11 cellular contexts compared by ENCODE assay signal in the genomic region with DNA sequence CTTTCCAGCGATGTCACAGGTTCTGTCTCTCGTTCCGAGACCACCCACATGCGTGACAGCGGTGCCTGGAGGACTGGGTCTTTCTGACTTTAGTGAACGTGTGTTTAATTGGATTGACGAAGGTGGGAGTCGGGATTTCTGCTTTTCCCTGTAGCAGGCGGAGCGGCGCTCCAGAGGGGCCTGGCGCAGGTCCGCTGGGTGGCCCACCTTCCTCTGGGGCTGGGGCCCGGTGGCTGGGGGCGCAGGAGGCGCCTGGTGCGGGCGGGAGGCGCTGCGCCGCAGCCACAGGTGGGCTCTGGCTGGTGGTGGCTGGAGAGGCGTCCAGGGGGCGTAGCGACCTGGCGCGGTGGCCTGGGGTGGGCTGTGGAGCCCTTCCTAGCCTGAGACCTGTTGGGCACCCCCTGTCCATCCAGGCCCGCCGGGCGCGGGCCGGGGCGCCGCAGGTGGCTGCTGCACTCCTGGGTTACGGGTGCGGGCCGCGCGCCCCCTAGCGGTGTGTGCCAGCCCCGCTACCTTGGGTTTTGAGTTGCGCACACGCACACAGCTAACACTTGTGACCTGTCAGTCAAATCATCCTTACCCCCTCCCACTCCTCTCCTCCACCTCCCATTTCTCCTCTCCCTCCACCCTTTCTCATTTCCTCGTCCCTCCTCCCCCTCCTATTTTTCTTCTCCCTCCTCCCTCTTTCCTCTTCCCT. TPM values are rescaled to one million over a fixed set of nuclear protein-coding genes. Genes with fewer than 3 reads are reported as not detected.
DNase-seq lines count a peak whose midpoint lies in the region; ATAC-seq, FAIRE-seq and TF ChIP-seq lines count a peak whose summit lies in the region.
"Had no signal": no experiment of that assay in that cellular context is flagged by ENCODE, and none has a peak within 500 bp of the region (broad histone marks: within the 10 kb centered on the region; RNA-seq: fewer than 3 reads in every experiment).

No MANE protein-coding gene starts in this region.

- H3K4me2 ChIP-seq in mammary epithelial cell (ENCODE audit: insufficient read depth, low read depth, low read length) (peak overlapping the region; percentile 56), HepG2 (ENCODE audit: low read depth, low read length) (no peak overlapping the region)
- H3K4me2 ChIP-seq: BLaER1 treated with 17β-estradiol and CSF1 and Interleukin-3, amounts not matched to agents 10 nM and 100 nM had no signal

- H2AFZ ChIP-seq in mammary epithelial cell (ENCODE audit: low read depth, low read length) (no peak overlapping the region), HepG2 (ENCODE audit: low read length) (no peak overlapping the region)

- H3K27ac ChIP-seq in mammary epithelial cell (ENCODE audit: insufficient read depth, low read depth, low read length) (no peak overlapping the region), HepG2 (ENCODE audit: extremely low read length, insufficient read depth, low read length) (no peak overlapping the region), upper lobe of right lung (no peak overlapping the region), transverse colon (no peak overlapping the region)
- H3K27ac ChIP-seq: BLaER1 treated with 17β-estradiol and CSF1 and Interleukin-3, amounts not matched to agents 10 nM and 100 nM had no signal

- no peak for DNase-seq in activated CD8-positive, alpha-beta T cell treated with anti-CD3 and anti-CD28 coated beads for 36 hours
- no peak for DNase-seq in activated CD8-positive, alpha-beta T cell treated with anti-CD3 and anti-CD28 coated beads, Interleukin-2, amount 10 ng/mL, durations not matched to agents 7 days and 5 days
- peak; percentile 20 for DNase-seq in mammary epithelial cell
- no peak for DNase-seq in HepG2 (ENCODE audit: low spot score)
- no peak for DNase-seq in upper lobe of right lung
- DNase-seq in Calu3, result no peak
- no peak for DNase-seq in transverse colon
- DNase-seq: activated T-cell treated with anti-CD3 and anti-CD28 coated beads, Interleukin-2, amount 50 U/mL, for 48 hours had no signal

- TF ChIP-seq EP300 in HepG2 (IDR thresholded peaks at IDR 0.05; ENCODE audit: low read depth in 2 of 2, low read length in 2 of 2) (no peak), HepG2 (CRISPR knock-in tag; IDR thresholded peaks at IDR 0.05; ENCODE audit: borderline replicate concordance) (no peak), transverse colon (IDR thresholded peaks at IDR 0.05; ENCODE audit: low read depth) (no peak)

- H3K36me3 ChIP-seq in mammary epithelial cell (ENCODE audit: insufficient read depth, low read length) (no peaks in the 10 kb centered on the region), HepG2 (replicated peaks in 1 of 2; ENCODE audit: control insufficient read depth in 1 of 2, insufficient read depth in 2 of 2, low read length in 2 of 2) (no peaks in the 10 kb centered on the region), upper lobe of right lung (no peaks in the 10 kb centered on the region), transverse colon (no peaks in the 10 kb centered on the region)
- H3K36me3 ChIP-seq: BLaER1 treated with 17β-estradiol and CSF1 and Interleukin-3, amounts not matched to agents 10 nM and 100 nM had no signal

- no peak overlapping the region for H3K4me3 Mint-ChIP-seq in activated CD8-positive, alpha-beta T cell treated with anti-CD3 and anti-CD28 coated beads for 36 hours
- no peak overlapping the region for H3K4me3 Mint-ChIP-seq in activated CD8-positive, alpha-beta T cell treated with anti-CD3 and anti-CD28 coated beads, Interleukin-2, amount 10 ng/mL, durations not matched to agents 7 days and 5 days
- H3K4me3 Mint-ChIP-seq in Calu3 (ENCODE audit: low read depth, unreplicated experiment), result no peak overlapping the region

- H3K4me1 ChIP-seq in mammary epithelial cell (ENCODE audit: insufficient read depth, low read length), result no peaks in the 10 kb centered on the region
- peaks cover 46% of the 10 kb centered on the region for H3K4me1 ChIP-seq in HepG2 (ENCODE audit: insufficient read depth, low read length)
- H3K4me1 ChIP-seq in upper lobe of right lung, result no peaks in the 10 kb centered on the region
- no peaks in the 10 kb centered on the region for H3K4me1 ChIP-seq in transverse colon

- BruUV-seq in mammary epithelial cell (replicated peaks; lab: Mats Ljungman, UMichigan), result no TSS peak
- no TSS peak for BruUV-seq in HepG2 (replicated peaks; lab: Mats Ljungman, UMichigan)
- no TSS peak for BruUV-seq in Calu3 (replicated peaks; lab: Mats Ljungman, UMichigan)

- 60% methylated on average over 3 of the region's 43 CpGs for WGBS in mammary epithelial cell (ENCODE audit: low coverage, missing lambda C conversion rate)
- WGBS in HepG2 (ENCODE audit: low lambda C conversion rate), result 97% methylated on average over 31 of the region's 43 CpGs
- 73% methylated on average over 36 of the region's 43 CpGs; no CpG with 5 or more reads in 1 of the 2 donors for WGBS in transverse colon (ENCODE audit: low coverage in 1 of 2), 2 donors

- TF ChIP-seq CTCF in activated CD8-positive, alpha-beta T cell treated with anti-CD3 and anti-CD28 coated beads for 36 hours (IDR thresholded peaks at IDR 0.05), result peak; percentile 27
- TF ChIP-seq CTCF in mammary epithelial cell (conservative IDR thresholded peaks at IDR 0.05 in 1 of 2, IDR thresholded peaks at IDR 0.05 in 1 of 2; ENCODE audit: extremely low read depth in 1 of 2, insufficient read depth in 1 of 2, low read depth in 1 of 2, low read length in 2 of 2) (peak; percentile 46 to 69), HepG2 (CRISPR knock-in tag; IDR thresholded peaks at IDR 0.05) (no peak), upper lobe of right lung (IDR thresholded peaks at IDR 0.05) (peak; percentile 36), Calu3 (IDR thresholded peaks at IDR 0.05; ENCODE audit: unreplicated experiment) (no peak), transverse colon (IDR thresholded peaks at IDR 0.05) (peak in 1 of 5 experiments; percentile 12)

- H3K9ac ChIP-seq in mammary epithelial cell (ENCODE audit: insufficient read depth, low read length) (no peak overlapping the region), HepG2 (ENCODE audit: insufficient read depth, low read depth, low read length) (no peak overlapping the region)
- H3K9ac ChIP-seq: BLaER1 treated with 17β-estradiol and CSF1 and Interleukin-3, amounts not matched to agents 10 nM and 100 nM had no signal

- H3K27me3 Mint-ChIP-seq in activated CD8-positive, alpha-beta T cell treated with anti-CD3 and anti-CD28 coated beads for 36 hours, result peaks cover 37% of the 10 kb centered on the region
- H3K27me3 Mint-ChIP-seq in activated CD8-positive, alpha-beta T cell treated with anti-CD3 and anti-CD28 coated beads, Interleukin-2, amount 10 ng/mL, durations not matched to agents 7 days and 5 days (ENCODE audit: low read depth), result peaks cover 33% of the 10 kb centered on the region
- peaks cover 41% of the 10 kb centered on the region for H3K27me3 Mint-ChIP-seq in Calu3 (ENCODE audit: unreplicated experiment)

- dilution Hi-C loops in mammary epithelial cell (cut with HindIII; ENCODE audit: low sequenced_read_pairs), result no loop called here

- POLR2A ChIA-PET in activated CD8-positive, alpha-beta T cell treated with anti-CD3 and anti-CD28 coated beads for 36 hours (lab: Charles Lee), result no interaction called here
- POLR2A ChIA-PET in activated CD8-positive, alpha-beta T cell treated with anti-CD3 and anti-CD28 coated beads, Interleukin-2, amount 10 ng/mL, durations not matched to agents 7 days and 5 days (lab: Charles Lee), result no interaction called here
- POLR2A ChIA-PET in HepG2 (lab: Yijun Ruan, JAX), result no interaction called here

- no peak for ATAC-seq in activated CD8-positive, alpha-beta T cell treated with anti-CD3 and anti-CD28 coated beads for 36 hours
- ATAC-seq in activated CD8-positive, alpha-beta T cell treated with anti-CD3 and anti-CD28 coated beads, Interleukin-2, amount 10 ng/mL, durations not matched to agents 7 days and 5 days, result no peak
- no peak for ATAC-seq in HepG2
- ATAC-seq in upper lobe of right lung, result peak; percentile 58
- no peak for ATAC-seq in HG03520 (IDR thresholded peaks at IDR 0.05; ENCODE audit: unreplicated experiment)

- H3K4me3 ChIP-seq in mammary epithelial cell (replicated peaks in 1 of 3; ENCODE audit: insufficient read depth in 1 of 3, low read depth in 2 of 3, low read length in 3 of 3), result peak overlapping the region; percentile 32 to 40 (median 32)
- H3K4me3 ChIP-seq in HepG2 (replicated peaks in 1 of 3; ENCODE audit: insufficient read depth in 1 of 3, low read depth in 2 of 3, low read length in 3 of 3), result no peak overlapping the region
- H3K4me3 ChIP-seq in upper lobe of right lung, result peak overlapping the region; percentile 29
- H3K4me3 ChIP-seq in transverse colon, result peak overlapping the region in 1 of 4 donors; percentile 37
- H3K4me3 ChIP-seq: BLaER1 treated with 17β-estradiol and CSF1 and Interleukin-3, amounts not matched to agents 10 nM and 100 nM had no signal

- no peak for TF ChIP-seq RAD21 in HepG2 (CRISPR knock-in tag; IDR thresholded peaks at IDR 0.05)

- H3K4me1 Mint-ChIP-seq in activated CD8-positive, alpha-beta T cell treated with anti-CD3 and anti-CD28 coated beads for 36 hours (ENCODE audit: low read depth), result peaks cover 5% of the 10 kb centered on the region
- H3K4me1 Mint-ChIP-seq in activated CD8-positive, alpha-beta T cell treated with anti-CD3 and anti-CD28 coated beads, Interleukin-2, amount 10 ng/mL, durations not matched to agents 7 days and 5 days (ENCODE audit: low read depth), result peaks cover 6% of the 10 kb centered on the region
- no peaks in the 10 kb centered on the region for H3K4me1 Mint-ChIP-seq in Calu3 (ENCODE audit: low read depth, unreplicated experiment)

- H3K27me3 ChIP-seq in mammary epithelial cell (ENCODE audit: insufficient read depth, low read length) (peaks cover 6% of the 10 kb centered on the region), HepG2 (ENCODE audit: control insufficient read depth in 1 of 2, insufficient read depth in 2 of 2, low read length in 2 of 2) (no peaks in the 10 kb centered on the region), upper lobe of right lung (peaks cover 23% of the 10 kb centered on the region), transverse colon (peaks cover 33% of the 10 kb centered on the region)
- H3K27me3 ChIP-seq: BLaER1 treated with 17β-estradiol and CSF1 and Interleukin-3, amounts not matched to agents 10 nM and 100 nM had no signal

- no peaks in the 10 kb centered on the region for H3K9me3 ChIP-seq in mammary epithelial cell (replicated peaks; ENCODE audit: insufficient read depth, low read length)
- H3K9me3 ChIP-seq in HepG2 (ENCODE audit: low read length), result peaks cover 4% of the 10 kb centered on the region; the same call in 1 of the 2 replicates
- H3K9me3 ChIP-seq in upper lobe of right lung, result no peaks in the 10 kb centered on the region
- no peaks in the 10 kb centered on the region for H3K9me3 ChIP-seq in transverse colon

- intact Hi-C loops in activated CD8-positive, alpha-beta T cell treated with anti-CD3 and anti-CD28 coated beads for 36 hours (cut with micrococcal nuclease), result no loop called here
- intact Hi-C loops in mammary epithelial cell (cut with micrococcal nuclease) (loop anchor here (2.0 to 5.0 kb wide), 2 partner anchors 81 to 386 kb away; no protein-coding TSS in a partner anchor), HepG2 (cut with micrococcal nuclease; ENCODE audit: unreplicated experiment) (no loop called here), upper lobe of right lung (cut with DNase I) (no loop called here), Calu3 (cut with micrococcal nuclease; ENCODE audit: unreplicated experiment) (no loop called here), transverse colon (cut with DNase I; ENCODE audit: low total_unique reads) (no loop called here)

- FAIRE-seq in HepG2 (lab: Jason Lieb, UNC), result no peak
- FAIRE-seq: RCC 7860 had no signal

- no peaks in the 10 kb centered on the region for H3K36me3 Mint-ChIP-seq in activated CD8-positive, alpha-beta T cell treated with anti-CD3 and anti-CD28 coated beads for 36 hours (ENCODE audit: low read depth)
- no peaks in the 10 kb centered on the region for H3K36me3 Mint-ChIP-seq in activated CD8-positive, alpha-beta T cell treated with anti-CD3 and anti-CD28 coated beads, Interleukin-2, amount 10 ng/mL, durations not matched to agents 7 days and 5 days (ENCODE audit: low read depth)
- H3K36me3 Mint-ChIP-seq in Calu3 (ENCODE audit: insufficient read depth, unreplicated experiment), result no peaks in the 10 kb centered on the region

- no peaks in the 10 kb centered on the region for H4K20me1 ChIP-seq in mammary epithelial cell (ENCODE audit: insufficient read depth, low read length)
- H4K20me1 ChIP-seq in HepG2 (ENCODE audit: insufficient read depth, low read length), result no peaks in the 10 kb centered on the region
- H4K20me1 ChIP-seq: BLaER1 treated with 17β-estradiol and CSF1 and Interleukin-3, amounts not matched to agents 10 nM and 100 nM had no signal

- H3K9me3 Mint-ChIP-seq in activated CD8-positive, alpha-beta T cell treated with anti-CD3 and anti-CD28 coated beads for 36 hours, result peaks cover 3% of the 10 kb centered on the region
- no peaks in the 10 kb centered on the region for H3K9me3 Mint-ChIP-seq in activated CD8-positive, alpha-beta T cell treated with anti-CD3 and anti-CD28 coated beads, Interleukin-2, amount 10 ng/mL, durations not matched to agents 7 days and 5 days (ENCODE audit: insufficient read depth)
- H3K9me3 Mint-ChIP-seq in Calu3 (ENCODE audit: low read depth, unreplicated experiment), result peaks cover 8% of the 10 kb centered on the region

- in situ Hi-C loops in mammary epithelial cell (cut with MboI; ENCODE audit: low sequenced_read_pairs in 2 of 2), result loop anchor here in 1 of 2 donors (25.0 kb wide), 1 partner anchor 809 kb away; no protein-coding TSS in a partner anchor
- in situ Hi-C loops in HepG2 (cut with HindIII; ENCODE audit: extremely low pct_ligation_motif_present, low pct_unique_long_range_greater_than_20kb), result no loop called here
- in situ Hi-C loops in transverse colon (cut with MboI; ENCODE audit: low pct_ligation_motif_present in 1 of 4, low pct_unique_long_range_greater_than_20kb in 1 of 4, low sequenced_read_pairs in 3 of 4), result loop anchor here in 2 of 4 donors (25.0 kb wide), 1 partner anchor 809 kb away; no protein-coding TSS in a partner anchor

- H3K27ac Mint-ChIP-seq in activated CD8-positive, alpha-beta T cell treated with anti-CD3 and anti-CD28 coated beads for 36 hours, result no peak overlapping the region
- no peak overlapping the region for H3K27ac Mint-ChIP-seq in activated CD8-positive, alpha-beta T cell treated with anti-CD3 and anti-CD28 coated beads, Interleukin-2, amount 10 ng/mL, durations not matched to agents 7 days and 5 days
- no peak overlapping the region for H3K27ac Mint-ChIP-seq in Calu3 (ENCODE audit: unreplicated experiment)

- CTCF ChIA-PET in activated CD8-positive, alpha-beta T cell treated with anti-CD3 and anti-CD28 coated beads for 36 hours (lab: Charles Lee), result no interaction called here
- CTCF ChIA-PET in activated CD8-positive, alpha-beta T cell treated with anti-CD3 and anti-CD28 coated beads, Interleukin-2, amount 10 ng/mL, durations not matched to agents 7 days and 5 days (lab: Charles Lee), result no interaction called here
- CTCF ChIA-PET in mammary epithelial cell (lab: Charles Lee; ENCODE audit: low non-redundant PET), result interaction anchor here (0.7 kb wide), 1 partner anchor 10 kb away, joined by 3 read pairs; no protein-coding TSS in a partner anchor
- CTCF ChIA-PET in HepG2 (lab: Yijun Ruan, JAX; ENCODE audit: low intra/inter-chr PET ratio, low total read pairs), result no interaction called here
- CTCF ChIA-PET in Calu3 (lab: Charles Lee), result no interaction called here

- no peaks in the 10 kb centered on the region for H3K79me2 ChIP-seq in mammary epithelial cell (ENCODE audit: insufficient read depth, low read length)
- H3K79me2 ChIP-seq in HepG2 (ENCODE audit: insufficient read depth, low read length), result no peaks in the 10 kb centered on the region

- TF ChIP-seq POLR2A in HepG2 (IDR thresholded peaks at IDR 0.05; ENCODE audit: insufficient read depth in 1 of 2, low read depth in 2 of 2, low read length in 2 of 2) (no peak), transverse colon (IDR thresholded peaks at IDR 0.05) (no peak)

RNA-seq across cellular contexts. Expression of a gene that starts 2.0 kb away (rescaled TPM):
- not detected for total RNA-seq in activated CD8-positive, alpha-beta T cell treated with anti-CD3 and anti-CD28 coated beads for 36 hours
- not detected for total RNA-seq in activated CD8-positive, alpha-beta T cell treated with anti-CD3 and anti-CD28 coated beads, Interleukin-2, amount 10 ng/mL, durations not matched to agents 7 days and 5 days
- 10 to 100 TPM in 1 of 2 donors, under 1 TPM in 1; 0.83 to 75.5 TPM for total RNA-seq in mammary epithelial cell
- 20.8 TPM for polyA plus RNA-seq in mammary epithelial cell
- polyA minus RNA-seq in mammary epithelial cell, result 33.5 TPM
- total RNA-seq in HepG2 (2016; rRNA removed; fragmentation: Illumina TruSeq; extraction: Trizol), result not detected in 2 replicates
- total RNA-seq in HepG2 (2016; cell fraction: cytosol; rRNA removed; fragmentation: Illumina TruSeq; extraction: Trizol; ENCODE audit: low read depth), result not detected in 2 replicates
- total RNA-seq in HepG2 (2016; cell fraction: insoluble cytoplasmic fraction; rRNA removed; fragmentation: Illumina TruSeq; extraction: Trizol), result not detected in 2 replicates
- not detected in 2 replicates for total RNA-seq in HepG2 (2016; cell fraction: membrane; rRNA removed; fragmentation: Illumina TruSeq; extraction: Trizol)
- 0.38 TPM in 1 of 2 replicates, not detected in the other for total RNA-seq in HepG2 (2016; cell fraction: nucleus; rRNA removed; fragmentation: Illumina TruSeq; extraction: Trizol)
- 0.07 and 0.17 TPM in 2 replicates for polyA plus RNA-seq in HepG2 (2011; rRNA removed)
- polyA plus RNA-seq in HepG2 (2011; cell fraction: cytosol; rRNA removed), result 0.03 TPM in 1 of 2 replicates, not detected in the other
- 0.59 and 0.62 TPM in 2 replicates for polyA plus RNA-seq in HepG2 (2011; cell fraction: nucleus; rRNA removed)
- polyA plus RNA-seq in HepG2 (2012), result 0.12 TPM in 1 of 2 replicates, not detected in the other
- polyA plus RNA-seq in HepG2 (2016; cell fraction: cytosol; fragmentation: Illumina TruSeq; extraction: Trizol; ENCODE audit: low read depth), result not detected in 2 replicates
- polyA plus RNA-seq in HepG2 (2016; cell fraction: insoluble cytoplasmic fraction; fragmentation: Illumina TruSeq; extraction: Trizol; ENCODE audit: low read depth), result not detected in 2 replicates
- not detected in 2 replicates for polyA plus RNA-seq in HepG2 (2016; cell fraction: membrane; fragmentation: Illumina TruSeq; extraction: Trizol; ENCODE audit: low read depth)
- 0.15 TPM in 1 of 2 replicates, not detected in the other for polyA plus RNA-seq in HepG2 (2016; cell fraction: nucleus; fragmentation: Illumina TruSeq; extraction: Trizol; ENCODE audit: insufficient read depth, low read depth)
- polyA minus RNA-seq in HepG2 (2011; rRNA and poly(A)+ RNA removed; ENCODE audit: low replicate concordance), result 0.08 TPM in 1 of 2 replicates, not detected in the other
- polyA minus RNA-seq in HepG2 (2011; cell fraction: cytosol; rRNA and poly(A)+ RNA removed), result not detected in 2 replicates
- 0.12 and 0.26 TPM in 2 replicates for polyA minus RNA-seq in HepG2 (2011; cell fraction: nucleus; rRNA and poly(A)+ RNA removed)
- 15.6 TPM for total RNA-seq in upper lobe of right lung
- not detected in 2 replicates for total RNA-seq in Calu3 (2022)
- total RNA-seq in transverse colon, result 100 to 1,000 TPM in 1 of 4 donors, 10 to 100 TPM in 3; 10.6 to 156 (median 40.1) TPM

Comparison
In these comparisons a context has a peak if more than half of its experiments do, and no peak if none do; other contexts are left out.
1. CTCF ChIP-seq: peak in activated CD8-positive, alpha-beta T cell treated with anti-CD3 and anti-CD28 coated beads for 36 hours (single experiment), mammary epithelial cell (2 of 2) and upper lobe of right lung (single experiment); none in HepG2 (single experiment) and Calu3 (single experiment).
2. H3K4me3 ChIP-seq: peak in mammary epithelial cell (3 of 3) and upper lobe of right lung (single experiment); none in HepG2 (0 of 3).